Comparison of ENCODE assay signal across 19 cellular contexts in genomic region chr3:172190980-172191379, GRCh38.
DNase-seq lines count a peak whose midpoint lies in the region; ATAC-seq and TF ChIP-seq lines count a peak whose summit lies in the region.
"Had no signal": no experiment of that assay in that cellular context is flagged by ENCODE, and none has a peak within 500 bp of the region (broad histone marks: within the 10 kb centered on the region; RNA-seq: fewer than 3 reads in every experiment).

No MANE protein-coding gene starts in this region.

- H3K4me2 ChIP-seq in GM23338 (no peak overlapping the region), smooth muscle cell (no peak overlapping the region)
- H3K4me2 ChIP-seq: BLaER1 had no signal

- peaks cover 60% of the 10 kb centered on the region for H3K79me2 ChIP-seq in GM23338 (replicated peaks; ENCODE audit: insufficient read depth)
- peaks cover 95% of the 10 kb centered on the region for H3K79me2 ChIP-seq in smooth muscle cell (ENCODE audit: low read depth)

- peaks cover 33 to 35% of the 10 kb centered on the region in 2 donors for H3K4me1 Mint-ChIP-seq in natural killer cell
- H3K4me1 Mint-ChIP-seq in natural killer cell treated with Interleukin-12 subunit alpha and Interleukin-12 subunit beta and Interleukin-15 and Interleukin-18, amount 100 ng/mL, for 72 hours (ENCODE audit: low read depth in 2 of 2) = peaks cover 29 to 30% of the 10 kb centered on the region in 2 donors
- peaks cover 31% of the 10 kb centered on the region for H3K4me1 Mint-ChIP-seq in GM23338
- peaks cover 7% of the 10 kb centered on the region for H3K4me1 Mint-ChIP-seq in stimulated activated effector memory CD8-positive, alpha-beta T cell treated with anti-CD3 and anti-CD28 coated beads, Interleukin-12 subunit alpha, Interleukin-12 subunit beta, amount 100 ng/mL, for 72 hours
- H3K4me1 Mint-ChIP-seq: B cell had no signal

- CTCF ChIA-PET in Panc1 (lab: Charles Lee) = no interaction called here

- H3K27me3 ChIP-seq in GM23338 (ENCODE audit: insufficient read depth) = no peaks in the 10 kb centered on the region
- H3K27me3 ChIP-seq in Panc1 (ENCODE audit: control insufficient read depth, insufficient read depth, low read length) = no peaks in the 10 kb centered on the region
- no peaks in the 10 kb centered on the region for H3K27me3 ChIP-seq in smooth muscle cell (ENCODE audit: low read depth)
- H3K27me3 ChIP-seq: BLaER1 had no signal

- H3K36me3 ChIP-seq in GM23338 (ENCODE audit: insufficient read depth) = no peaks in the 10 kb centered on the region
- no peaks in the 10 kb centered on the region for H3K36me3 ChIP-seq in Panc1 (ENCODE audit: control insufficient read depth, insufficient read depth, low read length)
- H3K36me3 ChIP-seq in smooth muscle cell (ENCODE audit: low read depth) = no peaks in the 10 kb centered on the region
- H3K36me3 ChIP-seq: BLaER1 had no signal

- H3K4me3 Mint-ChIP-seq in natural killer cell = no peak overlapping the region
- no peak overlapping the region for H3K4me3 Mint-ChIP-seq in natural killer cell treated with Interleukin-12 subunit alpha and Interleukin-12 subunit beta and Interleukin-15 and Interleukin-18, amount 100 ng/mL, for 72 hours
- no peak overlapping the region for H3K4me3 Mint-ChIP-seq in GM23338
- H3K4me3 Mint-ChIP-seq in stimulated activated effector memory CD8-positive, alpha-beta T cell treated with anti-CD3 and anti-CD28 coated beads, Interleukin-12 subunit alpha, Interleukin-12 subunit beta, amount 100 ng/mL, for 72 hours = no peak overlapping the region
- H3K4me3 Mint-ChIP-seq: B cell; CD4-positive, CD25-positive, alpha-beta regulatory T cell; CD8-positive, alpha-beta T cell had no signal

- no TSS peak for BruUV-seq in Panc1 (replicated peaks; lab: Mats Ljungman, UMichigan)

- DNase-seq in natural killer cell (no peak), GM23338 (ENCODE audit: low spot score) (no peak), Panc1 (ENCODE audit: low read depth, low spot score) (no peak), smooth muscle cell (lab: John Stamatoyannopoulos, UW; ENCODE audit: unreplicated experiment) (no peak)
- no peak for DNase-seq in natural killer cell treated with Interleukin-12 subunit alpha and Interleukin-12 subunit beta and Interleukin-15 and Interleukin-18, amount 100 ng/mL, for 72 hours (ENCODE audit: low spot score)
- no peak for DNase-seq in stimulated activated effector memory CD8-positive, alpha-beta T cell treated with anti-CD3 and anti-CD28 coated beads, Interleukin-12 subunit alpha, Interleukin-12 subunit beta, amount 100 ng/mL, for 72 hours (ENCODE audit: low spot score in 2 of 2)
- DNase-seq: 8988T; Caco-2; CD4-positive, CD25-positive, alpha-beta regulatory T cell; CD8-positive, alpha-beta T cell; DMS153; DND-41; H7 had no signal

- no peaks in the 10 kb centered on the region for H3K9me2 ChIP-seq in GM23338 (ENCODE audit: insufficient read depth)

- 100% methylated on average over 3 of the region's 3 CpGs for WGBS in smooth muscle cell (ENCODE audit: low lambda C conversion rate)

- H3K36me3 Mint-ChIP-seq in natural killer cell = no peaks in the 10 kb centered on the region
- no peaks in the 10 kb centered on the region for H3K36me3 Mint-ChIP-seq in natural killer cell treated with Interleukin-12 subunit alpha and Interleukin-12 subunit beta and Interleukin-15 and Interleukin-18, amount 100 ng/mL, for 72 hours
- H3K36me3 Mint-ChIP-seq in GM23338 (ENCODE audit: low read depth) = peaks cover 5% of the 10 kb centered on the region; the same call in 1 of the 3 replicates
- H3K36me3 Mint-ChIP-seq in stimulated activated effector memory CD8-positive, alpha-beta T cell treated with anti-CD3 and anti-CD28 coated beads, Interleukin-12 subunit alpha, Interleukin-12 subunit beta, amount 100 ng/mL, for 72 hours = no peaks in the 10 kb centered on the region
- H3K36me3 Mint-ChIP-seq: CD8-positive, alpha-beta T cell had no signal

- in situ Hi-C loops in Panc1 (cut with HindIII; ENCODE audit: low pct_unique_long_range_greater_than_20kb, low sequenced_read_pairs) = no loop called here

- H3K9me3 Mint-ChIP-seq in natural killer cell (no peaks in the 10 kb centered on the region), GM23338 (0 out of 3 replicates have a peak, but pooled peaks cover 2% of the 10 kb centered on the region)
- H3K9me3 Mint-ChIP-seq in natural killer cell treated with Interleukin-12 subunit alpha and Interleukin-12 subunit beta and Interleukin-15 and Interleukin-18, amount 100 ng/mL, for 72 hours = no peaks in the 10 kb centered on the region
- H3K9me3 Mint-ChIP-seq in stimulated activated effector memory CD8-positive, alpha-beta T cell treated with anti-CD3 and anti-CD28 coated beads, Interleukin-12 subunit alpha, Interleukin-12 subunit beta, amount 100 ng/mL, for 72 hours = no peaks in the 10 kb centered on the region
- H3K9me3 Mint-ChIP-seq: CD4-positive, CD25-positive, alpha-beta regulatory T cell; CD8-positive, alpha-beta T cell had no signal

- no peaks in the 10 kb centered on the region; the same call in 1 of the 2 replicates for H4K20me1 ChIP-seq in GM23338 (replicated peaks; ENCODE audit: insufficient read depth)
- H4K20me1 ChIP-seq in smooth muscle cell (ENCODE audit: low read depth) = peaks cover 92% of the 10 kb centered on the region

- peak overlapping the region; percentile 39 to 69 for H3K27ac Mint-ChIP-seq in natural killer cell
- H3K27ac Mint-ChIP-seq in natural killer cell treated with Interleukin-12 subunit alpha and Interleukin-12 subunit beta and Interleukin-15 and Interleukin-18, amount 100 ng/mL, for 72 hours = peak overlapping the region in 1 of 2 donors; percentile 54
- H3K27ac Mint-ChIP-seq in GM23338 = no peak overlapping the region
- H3K27ac Mint-ChIP-seq in stimulated activated effector memory CD8-positive, alpha-beta T cell treated with anti-CD3 and anti-CD28 coated beads, Interleukin-12 subunit alpha, Interleukin-12 subunit beta, amount 100 ng/mL, for 72 hours = no peak overlapping the region
- H3K27ac Mint-ChIP-seq: B cell; CD8-positive, alpha-beta T cell had no signal

- no peak overlapping the region for H3K4me3 ChIP-seq in GM23338
- H3K4me3 ChIP-seq in Panc1 (ENCODE audit: low read depth in 2 of 2, low read length in 2 of 2) = no peak overlapping the region
- H3K4me3 ChIP-seq in smooth muscle cell = no peak overlapping the region
- H3K4me3 ChIP-seq: BLaER1, GM12878 had no signal

- no peak overlapping the region for H2AFZ ChIP-seq in GM23338
- no peak overlapping the region for H2AFZ ChIP-seq in smooth muscle cell (ENCODE audit: low read depth)

- H3F3A ChIP-seq in GM23338 (replicated peaks; ENCODE audit: low read depth) (no peaks in the 10 kb centered on the region), smooth muscle cell (ENCODE audit: low read depth) (peaks cover 40% of the 10 kb centered on the region)

- ATAC-seq in natural killer cell = no peak
- ATAC-seq in natural killer cell treated with Interleukin-12 subunit alpha and Interleukin-12 subunit beta and Interleukin-15 and Interleukin-18, amount 100 ng/mL, for 72 hours = no peak
- ATAC-seq in GM23338 = no peak
- no peak for ATAC-seq in Panc1
- no peak for ATAC-seq in stimulated activated effector memory CD8-positive, alpha-beta T cell treated with anti-CD3 and anti-CD28 coated beads, Interleukin-12 subunit alpha, Interleukin-12 subunit beta, amount 100 ng/mL, for 72 hours
- no peak for ATAC-seq in GM18861 (IDR thresholded peaks at IDR 0.05; ENCODE audit: unreplicated experiment)
- ATAC-seq in HG03354 (IDR thresholded peaks at IDR 0.05; ENCODE audit: poor library complexity, severe bottlenecking, unreplicated experiment) = no peak
- ATAC-seq: CD8-positive, alpha-beta T cell had no signal

- POLR2A ChIA-PET in Panc1 (lab: Charles Lee) = no interaction called here

- no peaks in the 10 kb centered on the region for H3K9me3 ChIP-seq in Panc1 (ENCODE audit: control insufficient read depth, insufficient read depth, low read depth, low read length)
- H3K9me3 ChIP-seq in smooth muscle cell (replicated peaks; ENCODE audit: low read depth) = no peaks in the 10 kb centered on the region
- H3K9me3 ChIP-seq: BLaER1, Caco-2 had no signal

- peaks cover 13% of the 10 kb centered on the region for H3K4me1 ChIP-seq in GM23338 (ENCODE audit: insufficient read depth)
- peaks cover 50% of the 10 kb centered on the region for H3K4me1 ChIP-seq in Panc1 (ENCODE audit: control insufficient read depth, insufficient read depth, low read length)
- H3K4me1 ChIP-seq in smooth muscle cell (ENCODE audit: low read depth) = peaks cover 18% of the 10 kb centered on the region

- H3K9ac ChIP-seq in smooth muscle cell (ENCODE audit: low read depth) = no peak overlapping the region
- H3K9ac ChIP-seq: BLaER1 had no signal

- no peak for TF ChIP-seq CTCF in natural killer cell (IDR thresholded peaks at IDR 0.05)
- TF ChIP-seq CTCF in GM23338 (conservative IDR thresholded peaks at IDR 0.05; ENCODE audit: low read depth in 2 of 2) = no peak
- TF ChIP-seq CTCF in Panc1 (IDR thresholded peaks at IDR 0.05) = no peak
- TF ChIP-seq CTCF in smooth muscle cell (IDR thresholded peaks at IDR 0.05; ENCODE audit: borderline replicate concordance, insufficient read depth, poor library complexity, severe bottlenecking) = no peak

- intact Hi-C loops in natural killer cell (cut with micrococcal nuclease) (no loop called here), Panc1 (cut with micrococcal nuclease; ENCODE audit: unreplicated experiment) (no loop called here)

- H3K27me3 Mint-ChIP-seq in natural killer cell (ENCODE audit: low read depth in 2 of 2) (no peaks in the 10 kb centered on the region), GM23338 (ENCODE audit: insufficient read depth, low read depth, poor library complexity) (no peaks in the 10 kb centered on the region)
- no peaks in the 10 kb centered on the region for H3K27me3 Mint-ChIP-seq in natural killer cell treated with Interleukin-12 subunit alpha and Interleukin-12 subunit beta and Interleukin-15 and Interleukin-18, amount 100 ng/mL, for 72 hours
- H3K27me3 Mint-ChIP-seq: CD4-positive, CD25-positive, alpha-beta regulatory T cell had no signal

- H3K27ac ChIP-seq in GM23338 (ENCODE audit: low read depth) (0 out of 2 replicates have a peak overlapping the region, but pooled peaks have one; percentile 5), Panc1 (ENCODE audit: low read length) (0 out of 2 replicates have a peak overlapping the region, but pooled peaks have one; percentile 23), smooth muscle cell (ENCODE audit: low read depth) (peak overlapping the region; percentile 73)
- H3K27ac ChIP-seq: BLaER1, C4-2B had no signal

TF ChIP-seq in GM23338, 12 proteins besides CTCF, POLR2A, EP300 and RAD21 (continues in another document):
- TF ChIP-seq ETS1 (IDR thresholded peaks at IDR 0.05) = no peak

Comparison
In these comparisons a context has a peak if more than half of its experiments do, and no peak if none do; other contexts are left out.
1. H3K27ac Mint-ChIP-seq: peak in natural killer cell (2 of 2); none in GM23338 (single experiment) and stimulated activated effector memory CD8-positive, alpha-beta T cell treated with anti-CD3 and anti-CD28 coated beads, Interleukin-12 subunit alpha, Interleukin-12 subunit beta, amount 100 ng/mL, for 72 hours (single experiment).
2. H3K27ac ChIP-seq: peak in every context shown above with its lines; median percentile 73 in smooth muscle cell; 23 in Panc1; 5 in GM23338.